8 cellular contexts compared by ENCODE assay signal in genomic region chr5:88268414-88269184, GRCh38. TPM values are rescaled to one million over a fixed set of nuclear protein-coding genes. Genes with fewer than 3 reads are reported as not detected.
DNase-seq lines count a peak whose midpoint lies in the region; ATAC-seq and TF ChIP-seq lines count a peak whose summit lies in the region.

TSS of gene TMEM161B (minus strand) at chr5:88268845. CDS start at chr5:88268723, 122 bp downstream.

- DNase-seq in DMS153 treated with DMSO at 0.1 percent for 48 hours (lab: John Stamatoyannopoulos, UW; ENCODE audit: unreplicated experiment) = peak; percentile 41
- peak; percentile 12 for DNase-seq in OCI-M2 (lab: John Stamatoyannopoulos, UW; ENCODE audit: unreplicated experiment)
- peak; percentile 91 for DNase-seq in activated T-cell treated with anti-CD3 and anti-CD28 coated beads for 24 hours (ENCODE audit: low read depth)
- DNase-seq in epithelial cell of prostate (ENCODE audit: low read depth, low spot score) = peak; percentile 33
- DNase-seq in mucosa of gallbladder (ENCODE audit: low spot score) = peak; percentile 94
- DNase-seq in stimulated activated CD8-positive, alpha-beta memory T cell treated with anti-CD3 and anti-CD28 coated beads, Interleukin-4, amount 100 ng/mL, for 24 hours (ENCODE audit: low read depth) = peak; percentile 91

- TF ChIP-seq RAD21 in Ishikawa (IDR thresholded peaks at IDR 0.05; ENCODE audit: low read depth) = no peak

- no peak for TF ChIP-seq EP300 in Ishikawa (IDR thresholded peaks at IDR 0.05; ENCODE audit: borderline replicate concordance)

- peak within 1 kb of the TSS; percentile 50 for H3K27ac ChIP-seq in epithelial cell of prostate

- ATAC-seq in GM21619 (IDR thresholded peaks at IDR 0.05; ENCODE audit: unreplicated experiment) = peak; percentile 99

TF ChIP-seq in Ishikawa, 13 proteins besides CTCF, POLR2A, EP300 and RAD21:
- peak; percentile 73; the same call in 1 of the 2 replicates for TF ChIP-seq TAF1 (IDR thresholded peaks at IDR 0.05; ENCODE audit: low read depth)
- 0 out of 2 replicates have a peak, but pooled peaks have one; percentile 3 for TF ChIP-seq USF1 (IDR thresholded peaks at IDR 0.05)
- no peak for TF ChIP-seq YY1 (IDR thresholded peaks at IDR 0.05; ENCODE audit: low read depth)
- TF ChIP-seq TCF12 (IDR thresholded peaks at IDR 0.05; ENCODE audit: low read depth) = peak; percentile 60
- TF ChIP-seq MAX (IDR thresholded peaks at IDR 0.05) = peak; percentile 68; the same call in 1 of the 2 replicates
- peak; percentile 97 for TF ChIP-seq EGR1 (IDR thresholded peaks at IDR 0.05)
- peak; percentile 58; the same call in 1 of the 2 replicates for TF ChIP-seq CREB1 (IDR thresholded peaks at IDR 0.05; ENCODE audit: low read depth)
- no peak for TF ChIP-seq REST (IDR thresholded peaks at IDR 0.05; ENCODE audit: low read depth)
- no peak for TF ChIP-seq CEBPB (IDR thresholded peaks at IDR 0.05)

RNA-seq across cellular contexts. Expression of gene TMEM161B, which starts in this region (rescaled TPM):
- 15.5 TPM for total RNA-seq in mucosa of gallbladder

Comparison
In these comparisons a context has a peak if more than half of its experiments do, and no peak if none do; other contexts are left out.
1. Peak in every context shown above with its lines: DNase-seq, ATAC-seq and H3K27ac ChIP-seq.
2. DNase-seq: peak in every context shown above with its lines; median percentile 94 in mucosa of gallbladder; 91 in activated T-cell treated with anti-CD3 and anti-CD28 coated beads for 24 hours; 91 in stimulated activated CD8-positive, alpha-beta memory T cell treated with anti-CD3 and anti-CD28 coated beads, Interleukin-4, amount 100 ng/mL, for 24 hours; 41 in DMS153 treated with DMSO at 0.1 percent for 48 hours; 33 in epithelial cell of prostate; 12 in OCI-M2.